32 cellular contexts compared by ENCODE assay signal in the genomic region with DNA sequence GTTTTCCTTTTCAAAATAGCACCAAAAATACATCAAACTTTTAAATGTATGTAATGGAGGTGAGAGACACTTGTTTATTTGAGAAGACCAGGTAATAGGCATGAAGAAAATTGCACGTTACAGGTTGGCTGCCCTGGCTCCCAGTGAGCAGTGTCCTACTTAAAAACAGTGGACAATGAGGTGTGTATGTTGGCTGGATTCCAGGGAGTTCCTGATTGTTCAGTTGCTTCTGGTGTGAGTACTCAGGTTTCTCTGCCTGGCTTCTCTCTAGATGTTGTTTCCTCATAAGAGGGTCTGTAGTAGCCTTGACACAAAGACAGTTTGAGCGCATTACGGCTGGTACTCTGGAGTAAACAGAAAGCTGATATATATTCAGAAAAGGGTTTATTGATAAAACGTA. TPM values are rescaled to one million over a fixed set of nuclear protein-coding genes. Genes with fewer than 3 reads are reported as not detected.
A peak's percentile ranks its signal among the peaks of the same experiment; 100 is the strongest.
DNase-seq lines count a peak whose midpoint lies in the region; ATAC-seq and TF ChIP-seq lines count a peak whose summit lies in the region.
"Had no signal": no experiment of that assay in that cellular context is flagged by ENCODE, and none has a peak within 500 bp of the region (broad histone marks: within the 10 kb centered on the region; RNA-seq: fewer than 3 reads in every experiment).

No MANE protein-coding gene starts in this region.

- H2AFZ ChIP-seq in smooth muscle cell (ENCODE audit: low read depth): no peak overlapping the region

- peaks cover 27% of the 10 kb centered on the region for H3K4me1 Mint-ChIP-seq in activated T-cell treated with anti-CD3 and anti-CD28 coated beads, Interleukin-2, amount 50 U/mL, for 24 hours (ENCODE audit: low read depth)
- H3K4me1 Mint-ChIP-seq: activated naive CD8-positive, alpha-beta T cell treated with anti-CD3 and anti-CD28 coated beads, Interleukin-2, amount 10 ng/mL, durations not matched to agents 7 days and 5 days had no signal

- 96% methylated on average over 4 of the region's 4 CpGs for WGBS in smooth muscle cell (ENCODE audit: low lambda C conversion rate)

- H3K27me3 Mint-ChIP-seq in activated T-cell treated with anti-CD3 and anti-CD28 coated beads, Interleukin-2, amount 50 U/mL, for 24 hours: no peaks in the 10 kb centered on the region
- H3K27me3 Mint-ChIP-seq: activated B cell treated with CpG ODN at 0.5 μM for 24 hours; activated naive CD8-positive, alpha-beta T cell treated with anti-CD3 and anti-CD28 coated beads, Interleukin-2, amount 10 ng/mL, durations not matched to agents 7 days and 5 days; naive thymus-derived CD4-positive, alpha-beta T cell had no signal

- H3K4me2 ChIP-seq in smooth muscle cell: no peak overlapping the region
- H3K4me2 ChIP-seq: SK-N-SH had no signal

- no peak overlapping the region for H3K9ac ChIP-seq in smooth muscle cell (ENCODE audit: low read depth)
- H3K9ac ChIP-seq: SK-N-SH had no signal

- peaks cover 17% of the 10 kb centered on the region for H4K20me1 ChIP-seq in smooth muscle cell (ENCODE audit: low read depth)

- H3K27ac ChIP-seq in smooth muscle cell (ENCODE audit: low read depth): peak overlapping the region; percentile 56
- H3K27ac ChIP-seq: ascending aorta, heart right ventricle, HL-60, prostate gland, sigmoid colon, tibial artery had no signal

- H3K27ac Mint-ChIP-seq in activated T-cell treated with anti-CD3 and anti-CD28 coated beads, Interleukin-2, amount 50 U/mL, for 24 hours: peak overlapping the region; percentile 90
- H3K27ac Mint-ChIP-seq: activated B cell treated with CpG ODN at 0.5 μM for 24 hours; activated naive CD8-positive, alpha-beta T cell treated with anti-CD3 and anti-CD28 coated beads, Interleukin-2, amount 10 ng/mL, durations not matched to agents 7 days and 5 days; CD8-positive, alpha-beta T cell; naive thymus-derived CD4-positive, alpha-beta T cell had no signal

- H3K4me3 ChIP-seq in choroid plexus epithelial cell (ENCODE audit: low read depth, low read length): no peak overlapping the region
- H3K4me3 ChIP-seq in smooth muscle cell: no peak overlapping the region
- H3K4me3 ChIP-seq: ascending aorta, heart right ventricle, prostate gland, sigmoid colon, tibial artery had no signal

- H3K27me3 ChIP-seq in smooth muscle cell (ENCODE audit: low read depth): no peaks in the 10 kb centered on the region
- H3K27me3 ChIP-seq: ascending aorta, BE2C, heart right ventricle, sigmoid colon, tibial artery had no signal

- H3K9me3 Mint-ChIP-seq in activated T-cell treated with anti-CD3 and anti-CD28 coated beads, Interleukin-2, amount 50 U/mL, for 24 hours: no peaks in the 10 kb centered on the region
- H3K9me3 Mint-ChIP-seq: activated B cell treated with CpG ODN at 0.5 μM for 24 hours had no signal

- H3F3A ChIP-seq in smooth muscle cell (ENCODE audit: low read depth): no peaks in the 10 kb centered on the region

- H3K4me1 ChIP-seq in smooth muscle cell (ENCODE audit: low read depth): no peaks in the 10 kb centered on the region
- H3K4me1 ChIP-seq: BE2C, prostate gland had no signal

- H3K79me2 ChIP-seq in smooth muscle cell (ENCODE audit: low read depth): peaks cover 51% of the 10 kb centered on the region

- no peaks in the 10 kb centered on the region for H3K9me3 ChIP-seq in smooth muscle cell (replicated peaks; ENCODE audit: low read depth)
- H3K9me3 ChIP-seq: ascending aorta, prostate gland, sigmoid colon, SK-N-SH, tibial artery had no signal

- DNase-seq in activated T-cell treated with anti-CD3 and anti-CD28 coated beads, Interleukin-2, amount 50 U/mL, for 24 hours: no peak
- DNase-seq in activated T-cell treated with anti-CD3 and anti-CD28 coated beads, Interleukin-2, amount 50 U/mL, for 48 hours: no peak
- peak; percentile 47 for DNase-seq in LHCN-M2 (ENCODE audit: low read depth)
- peak; percentile 63 for DNase-seq in choroid plexus epithelial cell (ENCODE audit: low read depth)
- no peak for DNase-seq in smooth muscle cell (lab: John Stamatoyannopoulos, UW; ENCODE audit: unreplicated experiment)
- no peak for DNase-seq in NCI-H526 treated with DMSO at 0.1 percent for 48 hours (lab: John Stamatoyannopoulos, UW)
- DNase-seq: ACHN; activated B cell treated with CpG ODN at 0.5 μM for 24 hours; activated CD8-positive, alpha-beta memory T cell treated with anti-CD3 and anti-CD28 coated beads, Interleukin-2, amount 50 U/mL, for 4 hours; activated naive CD8-positive, alpha-beta T cell treated with anti-CD3 and anti-CD28 coated beads, Interleukin-2, amount 10 ng/mL, durations not matched to agents 7 days and 5 days; BE2C; CD8-positive, alpha-beta T cell; DMS 273 treated with DMSO at 0.1 percent for 48 hours; foreskin melanocyte; H7; heart right ventricle; Karpas-422; midbrain; naive thymus-derived CD4-positive, alpha-beta T cell; NCI-H1436; NCI-H2081 treated with DMSO at 0.1 percent for 48 hours; NCI-H510A treated with DMSO at 0.1 percent for 48 hours; PC-3; sigmoid colon; SK-N-SH; tibial artery had no signal

- no peak for TF ChIP-seq CTCF in choroid plexus epithelial cell (conservative IDR thresholded peaks at IDR 0.05; ENCODE audit: low read depth, low read length)
- no peak for TF ChIP-seq CTCF in smooth muscle cell (IDR thresholded peaks at IDR 0.05; ENCODE audit: borderline replicate concordance, insufficient read depth, poor library complexity, severe bottlenecking)

- H3K36me3 Mint-ChIP-seq in activated T-cell treated with anti-CD3 and anti-CD28 coated beads, Interleukin-2, amount 50 U/mL, for 24 hours (ENCODE audit: low read depth): peaks cover 13% of the 10 kb centered on the region

- no peaks in the 10 kb centered on the region for H3K36me3 ChIP-seq in smooth muscle cell (ENCODE audit: low read depth)
- H3K36me3 ChIP-seq: ascending aorta, BE2C, heart right ventricle, prostate gland, sigmoid colon, tibial artery had no signal

- ATAC-seq in GM21825 (IDR thresholded peaks at IDR 0.05; ENCODE audit: unreplicated experiment): no peak
- ATAC-seq: CD8-positive, alpha-beta T cell; esophagus mucosa; heart right ventricle; naive thymus-derived CD4-positive, alpha-beta T cell; PC-3; Right ventricle myocardium inferior had no signal

- H3K4me3 Mint-ChIP-seq in activated T-cell treated with anti-CD3 and anti-CD28 coated beads, Interleukin-2, amount 50 U/mL, for 24 hours: no peak overlapping the region
- H3K4me3 Mint-ChIP-seq: activated B cell treated with CpG ODN at 0.5 μM for 24 hours; activated naive CD8-positive, alpha-beta T cell treated with anti-CD3 and anti-CD28 coated beads, Interleukin-2, amount 10 ng/mL, durations not matched to agents 7 days and 5 days; CD8-positive, alpha-beta T cell; naive thymus-derived CD4-positive, alpha-beta T cell had no signal

RNA-seq across cellular contexts. Expression of a gene that starts 29.4 kb away (rescaled TPM):
- total RNA-seq in LHCN-M2 (2014; rRNA removed) (23.0 and 28.3 TPM in 2 replicates), smooth muscle cell (23.6 and 25.5 TPM in 2 replicates)
- 6.9 TPM for polyA plus RNA-seq in LHCN-M2 (2012)
- 12.3 and 16.1 TPM in 2 replicates for polyA plus RNA-seq in smooth muscle cell

RNA-seq across cellular contexts. Expression of a gene that starts 35.0 kb away (rescaled TPM):
- total RNA-seq in LHCN-M2 (2014; rRNA removed): 46.2 and 47.4 TPM in 2 replicates
- 7.7 TPM for polyA plus RNA-seq in LHCN-M2 (2012)
- total RNA-seq in smooth muscle cell: 19.0 and 28.2 TPM in 2 replicates
- 11.4 and 15.7 TPM in 2 replicates for polyA plus RNA-seq in smooth muscle cell

Comparison
In these comparisons a context has a peak if more than half of its experiments do, and no peak if none do; other contexts are left out.
1. DNase-seq: peak in LHCN-M2 (single experiment) and choroid plexus epithelial cell (single experiment); none in activated T-cell treated with anti-CD3 and anti-CD28 coated beads, Interleukin-2, amount 50 U/mL, for 24 hours (single experiment), activated T-cell treated with anti-CD3 and anti-CD28 coated beads, Interleukin-2, amount 50 U/mL, for 48 hours (0 of 2), smooth muscle cell (single experiment) and NCI-H526 treated with DMSO at 0.1 percent for 48 hours (single experiment).